Comparison of ENCODE assay signal across 18 cellular contexts in the genomic region with DNA sequence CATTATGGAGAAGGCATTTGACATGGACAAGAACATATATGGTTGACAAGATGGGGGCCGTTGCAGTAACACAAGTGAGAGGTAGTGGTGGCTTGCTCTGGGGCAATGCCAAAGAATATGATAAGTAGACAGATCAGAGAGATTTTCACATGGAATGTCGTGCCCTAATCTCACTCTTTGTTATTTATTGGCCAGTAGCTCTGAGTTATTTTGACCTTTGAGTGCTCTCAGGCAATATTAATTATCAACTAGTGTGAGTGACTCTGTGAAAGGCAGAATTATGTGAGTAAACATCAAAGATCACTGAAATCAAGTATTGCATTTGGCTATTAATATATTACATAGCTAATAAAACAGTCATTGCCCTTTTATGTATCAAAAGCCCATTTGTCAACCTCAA.
DNase-seq lines count a peak whose midpoint lies in the region; ATAC-seq, FAIRE-seq and TF ChIP-seq lines count a peak whose summit lies in the region.
"Had no signal": no experiment of that assay in that cellular context is flagged by ENCODE, and none has a peak within 500 bp of the region (broad histone marks: within the 10 kb centered on the region; RNA-seq: fewer than 3 reads in every experiment).

No MANE protein-coding gene starts in this region.

- DNase-seq in kidney (no peak), small intestine (peak; percentile 87), endothelial cell (ENCODE audit: low spot score) (no peak)
- DNase-seq: C1 segment of cervical spinal cord; CD4-positive, alpha-beta memory T cell; COR-L47; DMS153; EL; GDM1; GM23248; H7; HCEC 1CT had no signal

- no peak overlapping the region for H3K9ac ChIP-seq in kidney (ENCODE audit: low read length in 2 of 2)
- H3K9ac ChIP-seq: GM23248 had no signal

- no peak for TF ChIP-seq CTCF in kidney (IDR thresholded peaks at IDR 0.05; ENCODE audit: borderline replicate concordance, extremely low read depth, insufficient read depth)
- TF ChIP-seq CTCF in nephron (IDR thresholded peaks at IDR 0.05; ENCODE audit: unreplicated experiment in 3 of 3) = no peak
- TF ChIP-seq CTCF in endothelial cell (IDR thresholded peaks at IDR 0.05; ENCODE audit: unreplicated experiment) = no peak

- ATAC-seq in GM19452 (IDR thresholded peaks at IDR 0.05; ENCODE audit: unreplicated experiment) (no peak), GM21360 (IDR thresholded peaks at IDR 0.05; ENCODE audit: unreplicated experiment) (no peak)
- ATAC-seq: GM12878 had no signal

- H3K4me1 Mint-ChIP-seq in nephron (peaks cover 50% of the 10 kb centered on the region), endothelial cell (ENCODE audit: unreplicated experiment) (no peaks in the 10 kb centered on the region)
- H3K4me1 Mint-ChIP-seq: CD4-positive, alpha-beta memory T cell had no signal

- no peaks in the 10 kb centered on the region for H3K9me3 Mint-ChIP-seq in nephron
- no peaks in the 10 kb centered on the region for H3K9me3 Mint-ChIP-seq in endothelial cell (ENCODE audit: unreplicated experiment)

- H3K4me1 ChIP-seq in kidney (ENCODE audit: control insufficient read depth in 1 of 2, insufficient read depth in 1 of 2, low read depth in 1 of 2, low read length in 2 of 2) (peaks cover 3 to 11% of the 10 kb centered on the region in 2 donors), small intestine (ENCODE audit: control insufficient read depth in 2 of 2, insufficient read depth in 1 of 2, low read depth in 1 of 2, low read length in 1 of 2) (peaks cover 0 to 4% of the 10 kb centered on the region in 2 donors)

- intact Hi-C loops in kidney (cut with DNase I) = no loop called here

- H3K27ac ChIP-seq in kidney (ENCODE audit: low read depth in 2 of 2, low read length in 2 of 2) (no peak overlapping the region), small intestine (ENCODE audit: low read depth in 1 of 2, low read length in 1 of 2) (no peak overlapping the region)
- H3K27ac ChIP-seq: GM23248 had no signal

- H3K4me3 Mint-ChIP-seq in nephron (no peak overlapping the region), endothelial cell (ENCODE audit: unreplicated experiment) (no peak overlapping the region)
- H3K4me3 Mint-ChIP-seq: CD4-positive, alpha-beta memory T cell had no signal

- H3K36me3 Mint-ChIP-seq in nephron (ENCODE audit: low read depth) (no peaks in the 10 kb centered on the region), endothelial cell (ENCODE audit: low read depth, unreplicated experiment) (no peaks in the 10 kb centered on the region)
- H3K36me3 Mint-ChIP-seq: CD4-positive, alpha-beta memory T cell had no signal

- H3K27ac Mint-ChIP-seq in nephron (peak overlapping the region in 2 of 3 experiments; percentile 11 to 39), endothelial cell (ENCODE audit: unreplicated experiment) (no peak overlapping the region)
- H3K27ac Mint-ChIP-seq: CD4-positive, alpha-beta memory T cell had no signal

- no peaks in the 10 kb centered on the region for H3K27me3 ChIP-seq in small intestine (ENCODE audit: control insufficient read depth in 2 of 2, insufficient read depth in 2 of 2, low read length in 2 of 2)

- 10 to 45% (median 12%) methylated on average over 2 of the region's 2 CpGs for WGBS in small intestine, 3 donors

- peaks cover 3% of the 10 kb centered on the region for H3K27me3 Mint-ChIP-seq in nephron (ENCODE audit: low read depth)
- H3K27me3 Mint-ChIP-seq in endothelial cell (ENCODE audit: unreplicated experiment) = no peaks in the 10 kb centered on the region
- H3K27me3 Mint-ChIP-seq: CD4-positive, alpha-beta memory T cell had no signal

- H3K36me3 ChIP-seq in kidney (ENCODE audit: control insufficient read depth in 1 of 2, insufficient read depth in 2 of 2, low read length in 2 of 2) = no peaks in the 10 kb centered on the region
- H3K36me3 ChIP-seq in small intestine (ENCODE audit: control insufficient read depth in 2 of 2, insufficient read depth in 2 of 2, low read length in 2 of 2) = no peaks in the 10 kb centered on the region

- FAIRE-seq in kidney (lab: Jason Lieb, UNC) = peak; percentile 35
- FAIRE-seq in small intestine (lab: Jason Lieb, UNC) = no peak
- FAIRE-seq: GM12878, GM18507, H1 had no signal

- H3K9me3 ChIP-seq in kidney (ENCODE audit: control insufficient read depth in 1 of 2, low read length in 2 of 2) (no peaks in the 10 kb centered on the region), small intestine (ENCODE audit: control insufficient read depth, low read depth) (no peaks in the 10 kb centered on the region)

- peak overlapping the region in 1 of 2 donors; percentile 14 for H3K4me3 ChIP-seq in kidney (ENCODE audit: low read length in 2 of 2)
- H3K4me3 ChIP-seq in small intestine (ENCODE audit: low read depth in 1 of 2, low read length in 2 of 2) = no peak overlapping the region
- H3K4me3 ChIP-seq: GM12878, GM23248 had no signal
